In genomic region chr1:67947114-67947513, GRCh38 we compare ENCODE assay signal across 1 cellular context.
TF ChIP-seq lines count a peak whose summit lies in the region.

No MANE protein-coding gene starts in this region.

TF ChIP-seq in GM23338, 12 proteins besides CTCF, POLR2A, EP300 and RAD21:
- TF ChIP-seq REST (IDR thresholded peaks at IDR 0.05; ENCODE audit: unreplicated experiment) (no peak), ZNF114 (CRISPR knock-in tag; IDR thresholded peaks at IDR 0.05) (no peak)
